Comparison of ENCODE assay signal across 5 cellular contexts in genomic region chr22:15637471-15637870, GRCh38. TPM values are rescaled to one million over a fixed set of nuclear protein-coding genes. Genes with fewer than 3 reads are reported as not detected.
"Had no signal": no experiment of that assay in that cellular context is flagged by ENCODE, and none has a peak within 500 bp of the region (broad histone marks: within the 10 kb centered on the region; RNA-seq: fewer than 3 reads in every experiment).

No MANE protein-coding gene starts in this region.

RNA-seq across cellular contexts. Expression of gene POTEH, which starts 52.4 kb away (rescaled TPM):
- total RNA-seq: HT-29, IMR-90, NCI-H460, PC-9, SK-MEL-5 had no signal
- polyA plus RNA-seq: IMR-90 had no signal
